In the genomic region with DNA sequence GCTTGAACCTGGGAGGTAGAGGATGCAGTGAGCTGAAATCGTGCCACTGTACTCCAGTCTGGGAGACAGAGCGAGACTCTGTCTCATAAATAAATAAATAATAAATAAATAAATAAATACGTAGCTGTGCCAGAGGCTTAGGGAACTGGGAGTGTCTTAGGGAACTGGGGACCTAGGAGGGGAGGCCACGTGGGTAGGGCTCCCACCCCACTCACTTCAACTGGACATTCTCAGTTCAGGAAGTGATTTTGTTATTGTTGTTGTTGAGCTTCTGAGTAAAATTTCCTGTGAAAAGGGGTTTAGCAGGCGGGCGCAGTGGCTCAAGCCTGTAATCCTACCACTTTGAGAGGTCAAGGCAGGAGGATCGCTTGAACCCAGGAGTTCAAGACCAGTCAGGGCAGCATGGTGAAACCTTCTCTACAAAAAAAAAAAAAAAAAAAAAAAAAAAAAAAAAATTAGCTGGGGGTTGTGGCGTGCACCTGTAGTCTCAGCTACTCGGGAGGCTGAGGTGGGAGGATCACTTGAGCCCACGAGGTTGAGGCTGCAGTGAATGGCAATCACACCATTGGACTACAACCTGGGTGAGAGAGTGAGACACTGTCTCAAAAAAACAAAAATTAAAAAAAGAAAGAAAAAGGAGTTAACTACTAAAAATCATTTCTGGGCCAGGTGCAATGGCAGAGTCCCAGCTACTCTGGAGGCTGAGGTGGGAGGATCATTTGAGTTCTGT, we compare ENCODE assay signal across 20 cellular contexts. TPM values are rescaled to one million over a fixed set of nuclear protein-coding genes. Genes with fewer than 3 reads are reported as not detected.
DNase-seq lines count a peak whose midpoint lies in the region; ATAC-seq, FAIRE-seq and TF ChIP-seq lines count a peak whose summit lies in the region.
"Had no signal": no experiment of that assay in that cellular context is flagged by ENCODE, and none has a peak within 500 bp of the region (broad histone marks: within the 10 kb centered on the region; RNA-seq: fewer than 3 reads in every experiment).

No MANE protein-coding gene starts in this region.

- intact Hi-C loops in PC-3 (cut with micrococcal nuclease) = no loop called here

- H3K4me1 ChIP-seq in A549 = peaks cover 47% of the 10 kb centered on the region
- peaks cover 43% of the 10 kb centered on the region for H3K4me1 ChIP-seq in PC-3 (ENCODE audit: insufficient read depth, low read length)

- H3K27ac ChIP-seq in A549 = peak overlapping the region; percentile 85 to 88
- H3K27ac ChIP-seq in PC-3 (ENCODE audit: low read length) = peak overlapping the region; percentile 89
- H3K27ac ChIP-seq: C4-2B had no signal

- peaks cover 14% of the 10 kb centered on the region for H3K4me1 Mint-ChIP-seq in endothelial cell (ENCODE audit: unreplicated experiment)

- TF ChIP-seq POLR2A in A549 (IDR thresholded peaks at IDR 0.05; ENCODE audit: low read length) = no peak

- CTCF ChIA-PET in A549 (lab: Yijun Ruan, JAX) = interaction anchor here (0.6 to 2.6 kb wide), 5 partner anchors 10 to 681 kb away, joined by 3 to 9 read pairs (median 5); no protein-coding TSS in a partner anchor
- CTCF ChIA-PET in PC-3 (lab: Charles Lee) = no interaction called here

- no peaks in the 10 kb centered on the region for H3K79me2 ChIP-seq in PC-3 (ENCODE audit: low read length)

- BruUV-seq in PC-3 (replicated peaks; lab: Mats Ljungman, UMichigan) = no TSS peak

- no peaks in the 10 kb centered on the region for H3K36me3 ChIP-seq in PC-3 (ENCODE audit: low read depth, low read length)
- H3K36me3 ChIP-seq: Peyer's patch had no signal

- POLR2A ChIA-PET in A549 (lab: Yijun Ruan, JAX) (interaction anchor here (0.6 to 1.8 kb wide), 2 partner anchors 10 to 63 kb away, joined by 3 to 6 read pairs; no protein-coding TSS in a partner anchor), PC-3 (lab: Charles Lee; ENCODE audit: unreplicated experiment) (interaction anchor here (0.6 kb wide), 3 partner anchors 125 to 719 kb away, joined by 4 to 5 read pairs (median 4); no protein-coding TSS in a partner anchor)

- H3K9me3 Mint-ChIP-seq in endothelial cell (ENCODE audit: unreplicated experiment) = no peaks in the 10 kb centered on the region

- TF ChIP-seq CTCF in A549 (IDR thresholded peaks at IDR 0.05) (no peak), PC-3 (conservative IDR thresholded peaks at IDR 0.05; ENCODE audit: low read depth, low read length) (no peak), endothelial cell (IDR thresholded peaks at IDR 0.05; ENCODE audit: unreplicated experiment) (no peak)

- H3K9me2 ChIP-seq in PC-3 (replicated peaks; ENCODE audit: low read length) = no peaks in the 10 kb centered on the region

- ATAC-seq in A549 = no peak
- no peak for ATAC-seq in PC-3
- no peak for ATAC-seq in HG03432 (IDR thresholded peaks at IDR 0.05; ENCODE audit: unreplicated experiment)

- no peaks in the 10 kb centered on the region for H3K36me3 Mint-ChIP-seq in endothelial cell (ENCODE audit: low read depth, unreplicated experiment)

- H3K27me3 ChIP-seq in PC-3 (ENCODE audit: low read length) = no peaks in the 10 kb centered on the region
- H3K27me3 ChIP-seq: Peyer's patch had no signal

- peaks cover 8% of the 10 kb centered on the region for H3K27me3 Mint-ChIP-seq in endothelial cell (ENCODE audit: unreplicated experiment)

- TF ChIP-seq EP300 in A549 (IDR thresholded peaks at IDR 0.05) = no peak

- peak overlapping the region; percentile 84; the same call in 1 of the 2 replicates for H3K9ac ChIP-seq in PC-3 (ENCODE audit: low read length)

- no peak overlapping the region for H3K4me3 Mint-ChIP-seq in endothelial cell (ENCODE audit: unreplicated experiment)

- H3F3A ChIP-seq in PC-3 (ENCODE audit: low read length, unreplicated experiment) = no peaks in the 10 kb centered on the region

- H4K20me1 ChIP-seq in PC-3 (ENCODE audit: low read length) = no peaks in the 10 kb centered on the region

- no peaks in the 10 kb centered on the region for H3K9me3 ChIP-seq in A549
- H3K9me3 ChIP-seq in PC-3 (ENCODE audit: low read length) = no peaks in the 10 kb centered on the region
- H3K9me3 ChIP-seq: Peyer's patch had no signal

- H2AFZ ChIP-seq in PC-3 (ENCODE audit: low read length) = no peak overlapping the region

- H3K4me3 ChIP-seq in A549 (no peak overlapping the region), PC-3 (ENCODE audit: low read length) (no peak overlapping the region)
- H3K4me3 ChIP-seq: Peyer's patch had no signal

- TF ChIP-seq RAD21 in A549 (conservative IDR thresholded peaks at IDR 0.05 in 1 of 2, IDR thresholded peaks at IDR 0.05 in 1 of 2) = no peak

- 76% methylated on average over 10 of the region's 10 CpGs for WGBS in A549 (ENCODE audit: missing lambda C conversion rate)

- H3K27ac Mint-ChIP-seq in endothelial cell (ENCODE audit: unreplicated experiment) = peak overlapping the region; percentile 61

- no peak for FAIRE-seq in A549 (lab: Jason Lieb, UNC)
- FAIRE-seq: GM12892 had no signal

- DNase-seq in A549 (ENCODE audit: low read depth in 1 of 2, low spot score in 1 of 2) (no peak), PC-3 (no peak), endothelial cell (ENCODE audit: low spot score) (no peak), lung microvascular endothelial cell (ENCODE audit: low read depth in 2 of 2) (peak; percentile 38 to 62), DMS114 treated with DMSO at 0.1 percent for 48 hours (lab: John Stamatoyannopoulos, UW; ENCODE audit: unreplicated experiment) (no peak), hypothalamus (lab: John Stamatoyannopoulos, UW) (no peak), NOMO-1 treated with DMSO at 0.1 percent for 48 hours (lab: John Stamatoyannopoulos, UW; ENCODE audit: unreplicated experiment) (no peak)
- DNase-seq: COR-L47, DMS153, IMR-90, Karpas-422, MM.1S, NCI-H1092 treated with DMSO at 0.1 percent for 48 hours, NCI-H2081 treated with DMSO at 0.1 percent for 48 hours, NCI-H510A treated with DMSO at 0.1 percent for 48 hours, Peyer's patch, SHP77 had no signal

- peak overlapping the region; percentile 57; the same call in 2 of the 3 replicates for H3K4me2 ChIP-seq in A549
- H3K4me2 ChIP-seq in PC-3 (ENCODE audit: low read length) = no peak overlapping the region

TF ChIP-seq in A549, 52 proteins besides CTCF, POLR2A, EP300 and RAD21 (continues in another document):
- no peak for TF ChIP-seq ZC3H11A (IDR thresholded peaks at IDR 0.05)
- TF ChIP-seq NR3C1 (IDR thresholded peaks at IDR 0.05) = no peak
- no peak for TF ChIP-seq CHD4 (IDR thresholded peaks at IDR 0.05; ENCODE audit: borderline replicate concordance)
- no peak for TF ChIP-seq HDAC2 (IDR thresholded peaks at IDR 0.05)
- TF ChIP-seq, protein P1, sequence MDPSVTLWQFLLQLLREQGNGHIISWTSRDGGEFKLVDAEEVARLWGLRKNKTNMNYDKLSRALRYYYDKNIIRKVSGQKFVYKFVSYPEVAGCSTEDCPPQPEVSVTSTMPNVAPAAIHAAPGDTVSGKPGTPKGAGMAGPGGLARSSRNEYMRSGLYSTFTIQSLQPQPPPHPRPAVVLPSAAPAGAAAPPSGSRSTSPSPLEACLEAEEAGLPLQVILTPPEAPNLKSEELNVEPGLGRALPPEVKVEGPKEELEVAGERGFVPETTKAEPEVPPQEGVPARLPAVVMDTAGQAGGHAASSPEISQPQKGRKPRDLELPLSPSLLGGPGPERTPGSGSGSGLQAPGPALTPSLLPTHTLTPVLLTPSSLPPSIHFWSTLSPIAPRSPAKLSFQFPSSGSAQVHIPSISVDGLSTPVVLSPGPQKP (IDR thresholded peaks at IDR 0.05; ENCODE audit: low read depth, low read length) = no peak
- no peak for TF ChIP-seq ESRRA (IDR thresholded peaks at IDR 0.05; ENCODE audit: borderline replicate concordance, low read length)
- TF ChIP-seq, protein P2, sequence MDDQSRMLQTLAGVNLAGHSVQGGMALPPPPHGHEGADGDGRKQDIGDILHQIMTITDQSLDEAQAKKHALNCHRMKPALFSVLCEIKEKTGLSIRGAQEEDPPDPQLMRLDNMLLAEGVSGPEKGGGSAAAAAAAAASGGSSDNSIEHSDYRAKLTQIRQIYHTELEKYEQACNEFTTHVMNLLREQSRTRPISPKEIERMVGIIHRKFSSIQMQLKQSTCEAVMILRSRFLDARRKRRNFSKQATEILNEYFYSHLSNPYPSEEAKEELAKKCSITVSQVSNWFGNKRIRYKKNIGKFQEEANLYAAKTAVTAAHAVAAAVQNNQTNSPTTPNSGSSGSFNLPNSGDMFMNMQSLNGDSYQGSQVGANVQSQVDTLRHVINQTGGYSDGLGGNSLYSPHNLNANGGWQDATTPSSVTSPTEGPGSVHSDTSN (IDR thresholded peaks at IDR 0.05) = no peak
- TF ChIP-seq EHF (CRISPR knock-in tag; IDR thresholded peaks at IDR 0.05) = no peak
- no peak for TF ChIP-seq SMC3 (IDR thresholded peaks at IDR 0.05)
- TF ChIP-seq, protein P3, sequence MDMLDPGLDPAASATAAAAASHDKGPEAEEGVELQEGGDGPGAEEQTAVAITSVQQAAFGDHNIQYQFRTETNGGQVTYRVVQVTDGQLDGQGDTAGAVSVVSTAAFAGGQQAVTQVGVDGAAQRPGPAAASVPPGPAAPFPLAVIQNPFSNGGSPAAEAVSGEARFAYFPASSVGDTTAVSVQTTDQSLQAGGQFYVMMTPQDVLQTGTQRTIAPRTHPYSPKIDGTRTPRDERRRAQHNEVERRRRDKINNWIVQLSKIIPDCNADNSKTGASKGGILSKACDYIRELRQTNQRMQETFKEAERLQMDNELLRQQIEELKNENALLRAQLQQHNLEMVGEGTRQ (IDR thresholded peaks at IDR 0.05) = no peak
- TF ChIP-seq, protein P4, sequence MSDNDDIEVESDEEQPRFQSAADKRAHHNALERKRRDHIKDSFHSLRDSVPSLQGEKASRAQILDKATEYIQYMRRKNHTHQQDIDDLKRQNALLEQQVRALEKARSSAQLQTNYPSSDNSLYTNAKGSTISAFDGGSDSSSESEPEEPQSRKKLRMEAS (IDR thresholded peaks at IDR 0.05) = no peak
- no peak for TF ChIP-seq RNF2 (IDR thresholded peaks at IDR 0.05; ENCODE audit: borderline replicate concordance, low read depth)
- TF ChIP-seq NFE2L2 (conservative IDR thresholded peaks at IDR 0.05; ENCODE audit: low read length) = no peak
- TF ChIP-seq KDM5A (IDR thresholded peaks at IDR 0.05) = no peak
- TF ChIP-seq HEYL (CRISPR knock-in tag; IDR thresholded peaks at IDR 0.05) = no peak

RNA-seq across cellular contexts. Expression of a gene that starts 19.0 kb away (rescaled TPM):
- polyA plus RNA-seq in A549 (2011; rRNA removed) = 6.3 and 7.5 TPM in 2 replicates
- 25.6 and 37.7 TPM in 2 replicates for polyA plus RNA-seq in A549 (2012; cell fraction: cytosol; rRNA removed)
- polyA plus RNA-seq in A549 (2012; cell fraction: nucleus; rRNA removed) = 56.7 and 92.9 TPM in 2 replicates
- 8.7 to 12.4 TPM (median 11.8 TPM) in 3 replicates for polyA plus RNA-seq in A549 (2017; fragmentation: RNase III; extraction: RNeasy Plus Mini Kit Qiagen cat#74134 plus additional on column Dnase treatment)
- 5.0 and 6.9 TPM in 2 replicates for polyA minus RNA-seq in A549 (2011; rRNA and poly(A)+ RNA removed)
- total RNA-seq in PC-3 (2014; rRNA removed) = 52.6 and 87.6 TPM in 2 replicates
- 9.4 TPM for total RNA-seq in endothelial cell (ENCODE audit: unreplicated experiment)
- total RNA-seq in lung microvascular endothelial cell = 3.9 and 5.8 TPM in 2 replicates

Comparison
In these comparisons a context has a peak if more than half of its experiments do, and no peak if none do; other contexts are left out.
1. DNase-seq: peak in lung microvascular endothelial cell (2 of 2); none in A549 (0 of 2), PC-3 (single experiment), endothelial cell (single experiment), DMS114 treated with DMSO at 0.1 percent for 48 hours (single experiment), hypothalamus (0 of 51) and NOMO-1 treated with DMSO at 0.1 percent for 48 hours (single experiment).